1 cellular context compared by ENCODE assay signal in the genomic region with DNA sequence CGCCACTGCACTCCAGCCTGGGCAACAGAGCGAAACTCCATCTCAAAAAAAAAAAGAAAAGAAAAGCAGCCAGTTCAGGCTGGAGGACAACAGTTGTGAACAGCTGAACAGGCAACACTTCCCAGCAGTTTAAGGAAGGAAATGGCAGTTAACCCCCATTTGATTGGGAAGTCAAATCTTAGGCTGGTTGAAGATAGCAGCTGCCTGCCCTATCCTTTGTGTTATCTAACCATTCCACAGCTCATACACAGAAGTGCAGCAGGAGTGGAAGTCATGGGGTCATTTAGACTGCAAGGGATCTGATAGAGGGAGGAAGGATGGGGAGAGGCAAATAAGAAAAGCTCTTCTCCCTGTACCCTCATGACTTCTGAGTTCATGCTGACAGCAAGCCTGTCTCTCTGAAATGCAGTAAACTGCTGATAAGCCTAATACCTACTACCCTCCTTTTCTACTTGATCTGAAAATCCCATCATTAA.
TF ChIP-seq lines count a peak whose summit lies in the region.

No MANE protein-coding gene starts in this region.

TF ChIP-seq in K562, 482 proteins besides CTCF, POLR2A, EP300 and RAD21 (continued from another document and continues in another):
- TF ChIP-seq, protein P1, sequence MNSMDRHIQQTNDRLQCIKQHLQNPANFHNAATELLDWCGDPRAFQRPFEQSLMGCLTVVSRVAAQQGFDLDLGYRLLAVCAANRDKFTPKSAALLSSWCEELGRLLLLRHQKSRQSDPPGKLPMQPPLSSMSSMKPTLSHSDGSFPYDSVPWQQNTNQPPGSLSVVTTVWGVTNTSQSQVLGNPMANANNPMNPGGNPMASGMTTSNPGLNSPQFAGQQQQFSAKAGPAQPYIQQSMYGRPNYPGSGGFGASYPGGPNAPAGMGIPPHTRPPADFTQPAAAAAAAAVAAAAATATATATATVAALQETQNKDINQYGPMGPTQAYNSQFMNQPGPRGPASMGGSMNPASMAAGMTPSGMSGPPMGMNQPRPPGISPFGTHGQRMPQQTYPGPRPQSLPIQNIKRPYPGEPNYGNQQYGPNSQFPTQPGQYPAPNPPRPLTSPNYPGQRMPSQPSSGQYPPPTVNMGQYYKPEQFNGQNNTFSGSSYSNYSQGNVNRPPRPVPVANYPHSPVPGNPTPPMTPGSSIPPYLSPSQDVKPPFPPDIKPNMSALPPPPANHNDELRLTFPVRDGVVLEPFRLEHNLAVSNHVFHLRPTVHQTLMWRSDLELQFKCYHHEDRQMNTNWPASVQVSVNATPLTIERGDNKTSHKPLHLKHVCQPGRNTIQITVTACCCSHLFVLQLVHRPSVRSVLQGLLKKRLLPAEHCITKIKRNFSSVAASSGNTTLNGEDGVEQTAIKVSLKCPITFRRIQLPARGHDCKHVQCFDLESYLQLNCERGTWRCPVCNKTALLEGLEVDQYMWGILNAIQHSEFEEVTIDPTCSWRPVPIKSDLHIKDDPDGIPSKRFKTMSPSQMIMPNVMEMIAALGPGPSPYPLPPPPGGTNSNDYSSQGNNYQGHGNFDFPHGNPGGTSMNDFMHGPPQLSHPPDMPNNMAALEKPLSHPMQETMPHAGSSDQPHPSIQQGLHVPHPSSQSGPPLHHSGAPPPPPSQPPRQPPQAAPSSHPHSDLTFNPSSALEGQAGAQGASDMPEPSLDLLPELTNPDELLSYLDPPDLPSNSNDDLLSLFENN (IDR thresholded peaks at IDR 0.05; ENCODE audit: low read depth in 2 of 2, low read length in 2 of 2), result peak in 1 of 2 experiments; percentile 60; a peak in 1 of 4 replicates
- peak; percentile 78 for TF ChIP-seq FOXM1 (IDR thresholded peaks at IDR 0.05; ENCODE audit: low read depth)
- TF ChIP-seq FOXM1 (CRISPR knock-in tag; IDR thresholded peaks at IDR 0.05; ENCODE audit: low read depth), result no peak
- TF ChIP-seq ARNT (IDR thresholded peaks at IDR 0.05), result peak in 1 of 2 experiments; percentile 83; a peak in 2 of 4 replicates
- 0 out of 2 replicates have a peak, but pooled peaks have one; percentile 18 for TF ChIP-seq DNMT1 (IDR thresholded peaks at IDR 0.05)
- TF ChIP-seq, protein P2, sequence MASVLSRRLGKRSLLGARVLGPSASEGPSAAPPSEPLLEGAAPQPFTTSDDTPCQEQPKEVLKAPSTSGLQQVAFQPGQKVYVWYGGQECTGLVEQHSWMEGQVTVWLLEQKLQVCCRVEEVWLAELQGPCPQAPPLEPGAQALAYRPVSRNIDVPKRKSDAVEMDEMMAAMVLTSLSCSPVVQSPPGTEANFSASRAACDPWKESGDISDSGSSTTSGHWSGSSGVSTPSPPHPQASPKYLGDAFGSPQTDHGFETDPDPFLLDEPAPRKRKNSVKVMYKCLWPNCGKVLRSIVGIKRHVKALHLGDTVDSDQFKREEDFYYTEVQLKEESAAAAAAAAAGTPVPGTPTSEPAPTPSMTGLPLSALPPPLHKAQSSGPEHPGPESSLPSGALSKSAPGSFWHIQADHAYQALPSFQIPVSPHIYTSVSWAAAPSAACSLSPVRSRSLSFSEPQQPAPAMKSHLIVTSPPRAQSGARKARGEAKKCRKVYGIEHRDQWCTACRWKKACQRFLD (CRISPR knock-in tag; IDR thresholded peaks at IDR 0.05), result peak; percentile 74; the same call in 1 of the 2 replicates
- peak; percentile 92 for TF ChIP-seq KLF16 (IDR thresholded peaks at IDR 0.05)
- peak; percentile 23; the same call in 1 of the 2 replicates for TF ChIP-seq KHSRP (IDR thresholded peaks at IDR 0.05)
- peak; percentile 79 for TF ChIP-seq MTA3 (IDR thresholded peaks at IDR 0.05; ENCODE audit: borderline replicate concordance)
- peak; percentile 93 for TF ChIP-seq CTBP1 (IDR thresholded peaks at IDR 0.05; ENCODE audit: borderline replicate concordance)
- TF ChIP-seq MTA1 (IDR thresholded peaks at IDR 0.05; ENCODE audit: borderline replicate concordance), result peak; percentile 78; the same call in 1 of the 2 replicates
- peak; percentile 93 for TF ChIP-seq SMARCA4 (IDR thresholded peaks at IDR 0.05)
- TF ChIP-seq PHF20 (IDR thresholded peaks at IDR 0.05; ENCODE audit: partially characterized antibody), result no peak
- TF ChIP-seq TCF3 (CRISPR knock-in tag; IDR thresholded peaks at IDR 0.05), result peak; percentile 94
- peak; percentile 90 for TF ChIP-seq SMARCE1 (IDR thresholded peaks at IDR 0.05)
- peak; percentile 85 for TF ChIP-seq GATA2 (CRISPR knock-in tag; IDR thresholded peaks at IDR 0.05)
- peak; percentile 93 for TF ChIP-seq NCOR1 (IDR thresholded peaks at IDR 0.05)
- TF ChIP-seq ZNF707 (CRISPR knock-in tag; conservative IDR thresholded peaks at IDR 0.05), result no peak
- TF ChIP-seq FOXJ2 (tag; IDR thresholded peaks at IDR 0.05), result peak; percentile 54; the same call in 1 of the 2 replicates
- TF ChIP-seq RFX1 (IDR thresholded peaks at IDR 0.05), result no peak
- peak; percentile 52; the same call in 1 of the 2 replicates for TF ChIP-seq TOE1 (IDR thresholded peaks at IDR 0.05; ENCODE audit: borderline replicate concordance)
- no peak for TF ChIP-seq TOE1 (CRISPR knock-in tag; IDR thresholded peaks at IDR 0.05; ENCODE audit: borderline replicate concordance, low read depth)
- no peak for TF ChIP-seq RBFOX2 (IDR thresholded peaks at IDR 0.05; ENCODE audit: low read depth, low read length)
- TF ChIP-seq, protein P3, sequence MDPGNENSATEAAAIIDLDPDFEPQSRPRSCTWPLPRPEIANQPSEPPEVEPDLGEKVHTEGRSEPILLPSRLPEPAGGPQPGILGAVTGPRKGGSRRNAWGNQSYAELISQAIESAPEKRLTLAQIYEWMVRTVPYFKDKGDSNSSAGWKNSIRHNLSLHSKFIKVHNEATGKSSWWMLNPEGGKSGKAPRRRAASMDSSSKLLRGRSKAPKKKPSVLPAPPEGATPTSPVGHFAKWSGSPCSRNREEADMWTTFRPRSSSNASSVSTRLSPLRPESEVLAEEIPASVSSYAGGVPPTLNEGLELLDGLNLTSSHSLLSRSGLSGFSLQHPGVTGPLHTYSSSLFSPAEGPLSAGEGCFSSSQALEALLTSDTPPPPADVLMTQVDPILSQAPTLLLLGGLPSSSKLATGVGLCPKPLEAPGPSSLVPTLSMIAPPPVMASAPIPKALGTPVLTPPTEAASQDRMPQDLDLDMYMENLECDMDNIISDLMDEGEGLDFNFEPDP (CRISPR knock-in tag; IDR thresholded peaks at IDR 0.05), result no peak
- no peak for TF ChIP-seq KLF1 (tag; IDR thresholded peaks at IDR 0.05)
- TF ChIP-seq, protein P4, sequence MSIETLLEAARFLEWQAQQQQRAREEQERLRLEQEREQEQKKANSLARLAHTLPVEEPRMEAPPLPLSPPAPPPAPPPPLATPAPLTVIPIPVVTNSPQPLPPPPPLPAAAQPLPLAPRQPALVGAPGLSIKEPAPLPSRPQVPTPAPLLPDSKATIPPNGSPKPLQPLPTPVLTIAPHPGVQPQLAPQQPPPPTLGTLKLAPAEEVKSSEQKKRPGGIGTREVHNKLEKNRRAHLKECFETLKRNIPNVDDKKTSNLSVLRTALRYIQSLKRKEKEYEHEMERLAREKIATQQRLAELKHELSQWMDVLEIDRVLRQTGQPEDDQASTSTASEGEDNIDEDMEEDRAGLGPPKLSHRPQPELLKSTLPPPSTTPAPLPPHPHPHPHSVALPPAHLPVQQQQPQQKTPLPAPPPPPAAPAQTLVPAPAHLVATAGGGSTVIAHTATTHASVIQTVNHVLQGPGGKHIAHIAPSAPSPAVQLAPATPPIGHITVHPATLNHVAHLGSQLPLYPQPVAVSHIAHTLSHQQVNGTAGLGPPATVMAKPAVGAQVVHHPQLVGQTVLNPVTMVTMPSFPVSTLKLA (conservative IDR thresholded peaks at IDR 0.05), result 0 out of 4 replicates have a peak, but pooled peaks of 1 of the 2 experiments have one; percentile 40
- TF ChIP-seq CXXC5 (CRISPR knock-in tag; IDR thresholded peaks at IDR 0.05), result peak; percentile 38
- peak; percentile 37; the same call in 1 of the 2 replicates for TF ChIP-seq RB1 (IDR thresholded peaks at IDR 0.05; ENCODE audit: low read depth)
- peak; percentile 55; the same call in 1 of the 2 replicates for TF ChIP-seq ATF7 (IDR thresholded peaks at IDR 0.05)
- peak; percentile 84 for TF ChIP-seq SOX6 (IDR thresholded peaks at IDR 0.05)
- TF ChIP-seq, protein P5, sequence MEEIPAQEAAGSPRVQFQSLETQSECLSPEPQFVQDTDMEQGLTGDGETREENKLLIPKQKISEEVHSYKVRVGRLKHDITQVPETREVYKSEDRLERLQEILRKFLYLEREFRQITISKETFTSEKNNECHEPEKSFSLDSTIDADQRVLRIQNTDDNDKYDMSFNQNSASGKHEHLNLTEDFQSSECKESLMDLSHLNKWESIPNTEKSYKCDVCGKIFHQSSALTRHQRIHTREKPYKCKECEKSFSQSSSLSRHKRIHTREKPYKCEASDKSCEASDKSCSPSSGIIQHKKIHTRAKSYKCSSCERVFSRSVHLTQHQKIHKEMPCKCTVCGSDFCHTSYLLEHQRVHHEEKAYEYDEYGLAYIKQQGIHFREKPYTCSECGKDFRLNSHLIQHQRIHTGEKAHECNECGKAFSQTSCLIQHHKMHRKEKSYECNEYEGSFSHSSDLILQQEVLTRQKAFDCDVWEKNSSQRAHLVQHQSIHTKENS (CRISPR knock-in tag; IDR thresholded peaks at IDR 0.05), result no peak
- TF ChIP-seq ZNF263 (CRISPR knock-in tag; IDR thresholded peaks at IDR 0.05; ENCODE audit: borderline replicate concordance), result peak; percentile 32; the same call in 1 of the 2 replicates
- peak; percentile 76 to 89 for TF ChIP-seq TRIM24 (IDR thresholded peaks at IDR 0.05)
- TF ChIP-seq PHB2 (IDR thresholded peaks at IDR 0.05; ENCODE audit: low read depth), result peak; percentile 65; the same call in 1 of the 2 replicates
- peak; percentile 92 to 99 for TF ChIP-seq RCOR1 (IDR thresholded peaks at IDR 0.05; ENCODE audit: borderline replicate concordance in 1 of 2, low read depth in 2 of 2, low read length in 2 of 2)
- TF ChIP-seq, protein P6, sequence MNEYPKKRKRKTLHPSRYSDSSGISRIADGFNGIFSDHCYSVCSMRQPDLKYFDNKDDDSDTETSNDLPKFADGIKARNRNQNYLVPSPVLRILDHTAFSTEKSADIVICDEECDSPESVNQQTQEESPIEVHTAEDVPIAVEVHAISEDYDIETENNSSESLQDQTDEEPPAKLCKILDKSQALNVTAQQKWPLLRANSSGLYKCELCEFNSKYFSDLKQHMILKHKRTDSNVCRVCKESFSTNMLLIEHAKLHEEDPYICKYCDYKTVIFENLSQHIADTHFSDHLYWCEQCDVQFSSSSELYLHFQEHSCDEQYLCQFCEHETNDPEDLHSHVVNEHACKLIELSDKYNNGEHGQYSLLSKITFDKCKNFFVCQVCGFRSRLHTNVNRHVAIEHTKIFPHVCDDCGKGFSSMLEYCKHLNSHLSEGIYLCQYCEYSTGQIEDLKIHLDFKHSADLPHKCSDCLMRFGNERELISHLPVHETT (CRISPR knock-in tag; conservative IDR thresholded peaks at IDR 0.05 in 1 of 2, IDR thresholded peaks at IDR 0.05 in 1 of 2), result peak in 1 of 2 experiments; percentile 79; a peak in 2 of 4 replicates
- peak; percentile 95 for TF ChIP-seq CBFA2T2 (conservative IDR thresholded peaks at IDR 0.05)
- peak; percentile 82; the same call in 1 of the 2 replicates for TF ChIP-seq LCOR (CRISPR knock-in tag; IDR thresholded peaks at IDR 0.05)
- peak; percentile 47; the same call in 1 of the 2 replicates for TF ChIP-seq NR2C1 (IDR thresholded peaks at IDR 0.05)
- TF ChIP-seq NR2C1 (tag; IDR thresholded peaks at IDR 0.05), result peak; percentile 75
- peak; percentile 56; the same call in 1 of the 2 replicates for TF ChIP-seq MAFG (tag; conservative IDR thresholded peaks at IDR 0.05)
- peak in 1 of 3 experiments; percentile 36 for TF ChIP-seq YY1 (IDR thresholded peaks at IDR 0.05; ENCODE audit: borderline replicate concordance in 1 of 3, control insufficient read depth in 1 of 3, extremely low read depth in 1 of 3, insufficient read depth in 3 of 3, insufficient read length in 1 of 3, insufficient replicate concordance in 2 of 3, low read depth in 1 of 3, low read length in 2 of 3)
- TF ChIP-seq, protein P7, sequence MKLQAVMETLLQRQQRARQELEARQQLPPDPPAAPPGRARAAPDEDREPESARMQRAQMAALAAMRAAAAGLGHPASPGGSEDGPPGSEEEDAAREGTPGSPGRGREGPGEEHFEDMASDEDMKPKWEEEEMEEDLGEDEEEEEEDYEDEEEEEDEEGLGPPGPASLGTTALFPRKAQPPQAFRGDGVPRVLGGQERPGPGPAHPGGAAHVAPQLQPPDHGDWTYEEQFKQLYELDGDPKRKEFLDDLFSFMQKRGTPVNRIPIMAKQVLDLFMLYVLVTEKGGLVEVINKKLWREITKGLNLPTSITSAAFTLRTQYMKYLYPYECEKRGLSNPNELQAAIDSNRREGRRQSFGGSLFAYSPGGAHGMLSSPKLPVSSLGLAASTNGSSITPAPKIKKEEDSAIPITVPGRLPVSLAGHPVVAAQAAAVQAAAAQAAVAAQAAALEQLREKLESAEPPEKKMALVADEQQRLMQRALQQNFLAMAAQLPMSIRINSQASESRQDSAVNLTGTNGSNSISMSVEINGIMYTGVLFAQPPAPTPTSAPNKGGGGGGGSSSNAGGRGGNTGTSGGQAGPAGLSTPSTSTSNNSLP (IDR thresholded peaks at IDR 0.05; ENCODE audit: borderline replicate concordance, low read depth, low read length), result 0 out of 2 replicates have a peak, but pooled peaks have one; percentile 60
- TF ChIP-seq, protein P8, sequence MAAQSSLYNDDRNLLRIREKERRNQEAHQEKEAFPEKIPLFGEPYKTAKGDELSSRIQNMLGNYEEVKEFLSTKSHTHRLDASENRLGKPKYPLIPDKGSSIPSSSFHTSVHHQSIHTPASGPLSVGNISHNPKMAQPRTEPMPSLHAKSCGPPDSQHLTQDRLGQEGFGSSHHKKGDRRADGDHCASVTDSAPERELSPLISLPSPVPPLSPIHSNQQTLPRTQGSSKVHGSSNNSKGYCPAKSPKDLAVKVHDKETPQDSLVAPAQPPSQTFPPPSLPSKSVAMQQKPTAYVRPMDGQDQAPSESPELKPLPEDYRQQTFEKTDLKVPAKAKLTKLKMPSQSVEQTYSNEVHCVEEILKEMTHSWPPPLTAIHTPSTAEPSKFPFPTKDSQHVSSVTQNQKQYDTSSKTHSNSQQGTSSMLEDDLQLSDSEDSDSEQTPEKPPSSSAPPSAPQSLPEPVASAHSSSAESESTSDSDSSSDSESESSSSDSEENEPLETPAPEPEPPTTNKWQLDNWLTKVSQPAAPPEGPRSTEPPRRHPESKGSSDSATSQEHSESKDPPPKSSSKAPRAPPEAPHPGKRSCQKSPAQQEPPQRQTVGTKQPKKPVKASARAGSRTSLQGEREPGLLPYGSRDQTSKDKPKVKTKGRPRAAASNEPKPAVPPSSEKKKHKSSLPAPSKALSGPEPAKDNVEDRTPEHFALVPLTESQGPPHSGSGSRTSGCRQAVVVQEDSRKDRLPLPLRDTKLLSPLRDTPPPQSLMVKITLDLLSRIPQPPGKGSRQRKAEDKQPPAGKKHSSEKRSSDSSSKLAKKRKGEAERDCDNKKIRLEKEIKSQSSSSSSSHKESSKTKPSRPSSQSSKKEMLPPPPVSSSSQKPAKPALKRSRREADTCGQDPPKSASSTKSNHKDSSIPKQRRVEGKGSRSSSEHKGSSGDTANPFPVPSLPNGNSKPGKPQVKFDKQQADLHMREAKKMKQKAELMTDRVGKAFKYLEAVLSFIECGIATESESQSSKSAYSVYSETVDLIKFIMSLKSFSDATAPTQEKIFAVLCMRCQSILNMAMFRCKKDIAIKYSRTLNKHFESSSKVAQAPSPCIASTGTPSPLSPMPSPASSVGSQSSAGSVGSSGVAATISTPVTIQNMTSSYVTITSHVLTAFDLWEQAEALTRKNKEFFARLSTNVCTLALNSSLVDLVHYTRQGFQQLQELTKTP (IDR thresholded peaks at IDR 0.05; ENCODE audit: low read depth in 1 of 2, partially characterized antibody in 2 of 2), result peak in 1 of 2 experiments; percentile 87
- TF ChIP-seq STAT5A (IDR thresholded peaks at IDR 0.05; ENCODE audit: borderline replicate concordance, low read length), result peak; percentile 80
- no peak; the same call in 1 of the 2 replicates for TF ChIP-seq ZNF197 (CRISPR knock-in tag; IDR thresholded peaks at IDR 0.05; ENCODE audit: low read depth)
- 0 out of 2 replicates have a peak, but pooled peaks have one; percentile 10 for TF ChIP-seq RAD51 (IDR thresholded peaks at IDR 0.05; ENCODE audit: borderline replicate concordance, low read depth)
